1 cellular context compared by ENCODE assay signal in genomic region chr15:51829360-51830278, GRCh38.
TF ChIP-seq lines count a peak whose summit lies in the region.

Gene TMOD3 (plus strand): TSS chr15:51829653. CDS start chr15:51862885, 33,232 bp downstream.

TF ChIP-seq in HEK293, 187 proteins besides CTCF, POLR2A, EP300 and RAD21 (continued from another document and continues in another):
- no peak; the same call in none of the 2 replicates for TF ChIP-seq ZNF398 (tag by site-specific recombination; IDR thresholded peaks at IDR 0.05)
- peak; percentile 19; the same call in 1 of the 2 replicates for TF ChIP-seq SP2 (tag by site-specific recombination; IDR thresholded peaks at IDR 0.05)
- no peak for TF ChIP-seq ZNF768 (tag by site-specific recombination; IDR thresholded peaks at IDR 0.05)
- no peak for TF ChIP-seq ZNF549 (tag by site-specific recombination; IDR thresholded peaks at IDR 0.05)
- no peak for TF ChIP-seq ZNF510 (tag by site-specific recombination; IDR thresholded peaks at IDR 0.05; ENCODE audit: insufficient replicate concordance)
- peak; percentile 94 for TF ChIP-seq PRDM10 (tag by site-specific recombination; IDR thresholded peaks at IDR 0.05)
- no peak for TF ChIP-seq ZNF837 (tag by site-specific recombination; IDR thresholded peaks at IDR 0.05)
- TF ChIP-seq ZNF23 (tag by site-specific recombination; IDR thresholded peaks at IDR 0.05; ENCODE audit: borderline replicate concordance): no peak
- TF ChIP-seq PRDM4 (tag by site-specific recombination; IDR thresholded peaks at IDR 0.05): no peak
- TF ChIP-seq ZNF701 (tag by site-specific recombination; IDR thresholded peaks at IDR 0.05): no peak
- no peak for TF ChIP-seq ZNF362 (tag by site-specific recombination; IDR thresholded peaks at IDR 0.05)
- TF ChIP-seq ZNF2 (tag by site-specific recombination; IDR thresholded peaks at IDR 0.05): no peak
- peak; percentile 82 for TF ChIP-seq ZNF341 (tag by site-specific recombination; IDR thresholded peaks at IDR 0.05; ENCODE audit: low read depth)
- peak; percentile 43; the same call in 1 of the 2 replicates for TF ChIP-seq ZNF449 (tag by site-specific recombination; IDR thresholded peaks at IDR 0.05)
- TF ChIP-seq ZNF544 (tag by site-specific recombination; IDR thresholded peaks at IDR 0.05): no peak
- no peak for TF ChIP-seq SP7 (tag by site-specific recombination; IDR thresholded peaks at IDR 0.05)
- no peak for TF ChIP-seq ZNF660 (tag by site-specific recombination; IDR thresholded peaks at IDR 0.05)
- peak; percentile 62; the same call in 1 of the 2 replicates for TF ChIP-seq KLF8 (tag by site-specific recombination; IDR thresholded peaks at IDR 0.05)
- 0 out of 2 replicates have a peak, but pooled peaks have one; percentile 23 for TF ChIP-seq YY1 (tag by site-specific recombination; IDR thresholded peaks at IDR 0.05)
- TF ChIP-seq KLF1 (tag by site-specific recombination; IDR thresholded peaks at IDR 0.05): no peak; the same call in 1 of the 2 replicates
- TF ChIP-seq ZNF600 (tag by site-specific recombination; IDR thresholded peaks at IDR 0.05): peak; percentile 47
- TF ChIP-seq SALL2 (tag by site-specific recombination; IDR thresholded peaks at IDR 0.05; ENCODE audit: borderline replicate concordance): no peak
- peak; percentile 48 for TF ChIP-seq ZBTB11 (tag by site-specific recombination; conservative IDR thresholded peaks at IDR 0.05; ENCODE audit: low read depth)
- TF ChIP-seq ZNF266 (tag by site-specific recombination; IDR thresholded peaks at IDR 0.05; ENCODE audit: low read depth): no peak
- TF ChIP-seq HIC1 (tag by site-specific recombination; IDR thresholded peaks at IDR 0.05): no peak
- TF ChIP-seq ZBTB8A (tag by site-specific recombination; IDR thresholded peaks at IDR 0.05): peak; percentile 91
- no peak for TF ChIP-seq SCRT1 (tag by site-specific recombination; IDR thresholded peaks at IDR 0.05; ENCODE audit: borderline replicate concordance)
- TF ChIP-seq ZNF133 (tag by site-specific recombination; IDR thresholded peaks at IDR 0.05): no peak
- TF ChIP-seq ZNF558 (tag by site-specific recombination; IDR thresholded peaks at IDR 0.05): no peak
- no peak for TF ChIP-seq SCRT2 (tag by site-specific recombination; IDR thresholded peaks at IDR 0.05)
- no peak for TF ChIP-seq ZNF175 (tag by site-specific recombination; IDR thresholded peaks at IDR 0.05)
- TF ChIP-seq ZNF529 (tag by site-specific recombination; IDR thresholded peaks at IDR 0.05; ENCODE audit: insufficient replicate concordance): no peak
- no peak for TF ChIP-seq REST (tag by site-specific recombination; IDR thresholded peaks at IDR 0.05)
- TF ChIP-seq MZF1 (tag by site-specific recombination; IDR thresholded peaks at IDR 0.05; ENCODE audit: borderline replicate concordance): no peak
- peak; percentile 70 for TF ChIP-seq ZXDB (tag by site-specific recombination; IDR thresholded peaks at IDR 0.05)
- TF ChIP-seq MYNN (tag by site-specific recombination; IDR thresholded peaks at IDR 0.05; ENCODE audit: borderline replicate concordance): no peak
- TF ChIP-seq ZNF416 (tag by site-specific recombination; IDR thresholded peaks at IDR 0.05): no peak
- no peak for TF ChIP-seq ZFP41 (tag by site-specific recombination; IDR thresholded peaks at IDR 0.05; ENCODE audit: borderline replicate concordance)
- TF ChIP-seq ZNF610 (tag by site-specific recombination; IDR thresholded peaks at IDR 0.05; ENCODE audit: borderline replicate concordance): no peak
- TF ChIP-seq ZNF514 (tag by site-specific recombination; IDR thresholded peaks at IDR 0.05): no peak
- peak; percentile 33; the same call in 1 of the 2 replicates for TF ChIP-seq ZNF777 (tag by site-specific recombination; IDR thresholded peaks at IDR 0.05; ENCODE audit: borderline replicate concordance)
